Comparison of ENCODE assay signal across 1 cellular context in genomic region chr1:220690140-220691038, GRCh38.
TF ChIP-seq lines count a peak whose summit lies in the region.

C1orf115 (plus strand) TSS chr1:220690363; CDS start chr1:220690403, 40 bp downstream.

TF ChIP-seq in HepG2, 621 proteins besides CTCF, POLR2A, EP300 and RAD21 (continued from another document and continues in another):
- TF ChIP-seq HOXD1 (CRISPR knock-in tag; IDR thresholded peaks at IDR 0.05), result peak; percentile 58; the same call in 1 of the 2 replicates
- peak; percentile 78; the same call in 1 of the 2 replicates for TF ChIP-seq YEATS2 (CRISPR knock-in tag; IDR thresholded peaks at IDR 0.05; ENCODE audit: borderline replicate concordance)
- no peak for TF ChIP-seq ZNF281 (CRISPR knock-in tag; IDR thresholded peaks at IDR 0.05; ENCODE audit: borderline replicate concordance)
- no peak; the same call in 1 of the 2 replicates for TF ChIP-seq ZNF205 (CRISPR knock-in tag; IDR thresholded peaks at IDR 0.05)
- no peak for TF ChIP-seq SALL2 (CRISPR knock-in tag; IDR thresholded peaks at IDR 0.05)
- 0 out of 2 replicates have a peak, but pooled peaks have one; percentile 22 for TF ChIP-seq NFKBIZ (CRISPR knock-in tag; IDR thresholded peaks at IDR 0.05)
- TF ChIP-seq PRDM15 (CRISPR knock-in tag; IDR thresholded peaks at IDR 0.05), result peak; percentile 83
- no peak for TF ChIP-seq RBAK (CRISPR knock-in tag; IDR thresholded peaks at IDR 0.05)
- TF ChIP-seq ZNF512 (CRISPR knock-in tag; IDR thresholded peaks at IDR 0.05), result 0 out of 2 replicates have a peak, but pooled peaks have one; percentile 62
- TF ChIP-seq ZNF468 (CRISPR knock-in tag; IDR thresholded peaks at IDR 0.05), result no peak
- TF ChIP-seq ZMYM2 (CRISPR knock-in tag; IDR thresholded peaks at IDR 0.05), result no peak
- TF ChIP-seq ZNF547 (CRISPR knock-in tag; IDR thresholded peaks at IDR 0.05), result peak; percentile 70; the same call in 1 of the 2 replicates
- no peak for TF ChIP-seq PLRG1 (conservative IDR thresholded peaks at IDR 0.05)
- TF ChIP-seq ZC3H13 (CRISPR knock-in tag; IDR thresholded peaks at IDR 0.05), result peak; percentile 29; the same call in 1 of the 2 replicates
- peak; percentile 87 for TF ChIP-seq PHF8 (CRISPR knock-in tag; IDR thresholded peaks at IDR 0.05)
- TF ChIP-seq ZNF879 (CRISPR knock-in tag; IDR thresholded peaks at IDR 0.05), result no peak
- TF ChIP-seq ZHX2 (IDR thresholded peaks at IDR 0.05; ENCODE audit: low read depth), result no peak
- TF ChIP-seq ZHX2 (CRISPR knock-in tag; IDR thresholded peaks at IDR 0.05; ENCODE audit: borderline replicate concordance), result 0 out of 2 replicates have a peak, but pooled peaks have one; percentile 37
- TF ChIP-seq NCOR1 (IDR thresholded peaks at IDR 0.05; ENCODE audit: borderline replicate concordance, low read length), result 0 out of 2 replicates have a peak, but pooled peaks have one; percentile 44
- TF ChIP-seq ZNF576 (CRISPR knock-in tag; IDR thresholded peaks at IDR 0.05), result no peak
- TF ChIP-seq DDIT3 (CRISPR knock-in tag; IDR thresholded peaks at IDR 0.05), result no peak
- no peak for TF ChIP-seq REST (IDR thresholded peaks at IDR 0.05; ENCODE audit: borderline replicate concordance in 1 of 2, low read depth in 1 of 2, low read length in 2 of 2)
- TF ChIP-seq HES4 (CRISPR knock-in tag; IDR thresholded peaks at IDR 0.05; ENCODE audit: borderline replicate concordance), result no peak
- TF ChIP-seq ZNF414 (CRISPR knock-in tag; IDR thresholded peaks at IDR 0.05), result peak; percentile 67; the same call in 1 of the 2 replicates
- peak; percentile 75 for TF ChIP-seq PHF20 (CRISPR knock-in tag; IDR thresholded peaks at IDR 0.05)
- peak; percentile 30; the same call in 1 of the 3 replicates for TF ChIP-seq MXI1 (IDR thresholded peaks at IDR 0.05; ENCODE audit: borderline replicate concordance, low read depth, low read length)
- peak; percentile 20; the same call in 1 of the 2 replicates for TF ChIP-seq SMAD3 (CRISPR knock-in tag; IDR thresholded peaks at IDR 0.05)
- TF ChIP-seq ZBTB37 (CRISPR knock-in tag; IDR thresholded peaks at IDR 0.05), result no peak
- TF ChIP-seq BCLAF1 (IDR thresholded peaks at IDR 0.05), result no peak
- no peak for TF ChIP-seq ZNF678 (CRISPR knock-in tag; IDR thresholded peaks at IDR 0.05)
